1 cellular context compared by ENCODE assay signal in genomic region chr7:101165075-101165957, GRCh38.
TF ChIP-seq lines count a peak whose summit lies in the region.

TSS of gene VGF (minus strand) at chr7:101165569. CDS start at chr7:101164843, 726 bp downstream.

TF ChIP-seq in HepG2, 621 proteins besides CTCF, POLR2A, EP300 and RAD21 (continued from another document and continues in another):
- TF ChIP-seq ZZZ3 (CRISPR knock-in tag; IDR thresholded peaks at IDR 0.05; ENCODE audit: borderline replicate concordance) (0 out of 2 replicates have a peak, but pooled peaks have one; percentile 67), NCOA2 (CRISPR knock-in tag; IDR thresholded peaks at IDR 0.05) (peak; percentile 87), HMGXB3 (CRISPR knock-in tag; IDR thresholded peaks at IDR 0.05; ENCODE audit: borderline replicate concordance) (peak; percentile 97), ZNF782 (CRISPR knock-in tag; IDR thresholded peaks at IDR 0.05; ENCODE audit: borderline replicate concordance) (peak; percentile 99; the same call in 1 of the 2 replicates), ZNF709 (CRISPR knock-in tag; IDR thresholded peaks at IDR 0.05) (peak; percentile 96), ZBTB8A (CRISPR knock-in tag; IDR thresholded peaks at IDR 0.05; ENCODE audit: borderline replicate concordance, low read depth) (peak; percentile 37; the same call in 1 of the 2 replicates), ZHX2 (IDR thresholded peaks at IDR 0.05; ENCODE audit: low read depth) (no peak), ZHX2 (CRISPR knock-in tag; IDR thresholded peaks at IDR 0.05; ENCODE audit: borderline replicate concordance) (peak; percentile 99), KLF6 (CRISPR knock-in tag; IDR thresholded peaks at IDR 0.05) (peak; percentile 100), CBX1 (IDR thresholded peaks at IDR 0.05; ENCODE audit: low read depth) (no peak), FOXA1 (IDR thresholded peaks at IDR 0.05) (no peak), FOXA1 (CRISPR knock-in tag; IDR thresholded peaks at IDR 0.05) (no peak; the same call in 1 of the 2 replicates), ZNF891 (CRISPR knock-in tag; IDR thresholded peaks at IDR 0.05) (peak; percentile 90), EED (CRISPR knock-in tag; IDR thresholded peaks at IDR 0.05) (peak; percentile 97; the same call in 1 of the 2 replicates), DRAP1 (CRISPR knock-in tag; IDR thresholded peaks at IDR 0.05) (peak; percentile 92), ZNF674 (CRISPR knock-in tag; IDR thresholded peaks at IDR 0.05; ENCODE audit: low read depth) (peak; percentile 96; the same call in 1 of the 2 replicates), ZNF747 (CRISPR knock-in tag; IDR thresholded peaks at IDR 0.05; ENCODE audit: borderline replicate concordance) (peak; percentile 98), ZNF260 (CRISPR knock-in tag; IDR thresholded peaks at IDR 0.05; ENCODE audit: borderline replicate concordance, low read depth) (no peak), FIP1L1 (IDR thresholded peaks at IDR 0.05; ENCODE audit: borderline replicate concordance, insufficient read depth, low read depth, low read length) (no peak), FOXA3 (CRISPR knock-in tag; IDR thresholded peaks at IDR 0.05) (peak; percentile 79), ZMYM4 (CRISPR knock-in tag; IDR thresholded peaks at IDR 0.05) (peak; percentile 95), ARID4A (CRISPR knock-in tag; IDR thresholded peaks at IDR 0.05; ENCODE audit: borderline replicate concordance) (peak; percentile 97), ZNF484 (CRISPR knock-in tag; IDR thresholded peaks at IDR 0.05; ENCODE audit: borderline replicate concordance, low read depth) (peak; percentile 93; the same call in 1 of the 2 replicates), ZBTB1 (CRISPR knock-in tag; IDR thresholded peaks at IDR 0.05; ENCODE audit: borderline replicate concordance) (peak; percentile 84; the same call in 1 of the 2 replicates), ZNF430 (CRISPR knock-in tag; IDR thresholded peaks at IDR 0.05) (peak; percentile 99), STAT5B (CRISPR knock-in tag; IDR thresholded peaks at IDR 0.05) (peak; percentile 97), ZNF496 (CRISPR knock-in tag; IDR thresholded peaks at IDR 0.05; ENCODE audit: insufficient replicate concordance) (no peak), SMARCE1 (IDR thresholded peaks at IDR 0.05; ENCODE audit: borderline replicate concordance) (no peak), PHB2 (IDR thresholded peaks at IDR 0.05; ENCODE audit: partially characterized antibody) (no peak), SMYD3 (CRISPR knock-in tag; IDR thresholded peaks at IDR 0.05) (peak; percentile 97; the same call in 1 of the 2 replicates), AKAP8 (CRISPR knock-in tag; IDR thresholded peaks at IDR 0.05) (peak; percentile 96), EZH2 (conservative IDR thresholded peaks at IDR 0.05; ENCODE audit: low read depth, low read length) (no peak), NAIF1 (CRISPR knock-in tag; IDR thresholded peaks at IDR 0.05; ENCODE audit: borderline replicate concordance) (peak; percentile 84; the same call in 1 of the 2 replicates), ZNF3 (CRISPR knock-in tag; IDR thresholded peaks at IDR 0.05) (no peak), ZNF382 (CRISPR knock-in tag; IDR thresholded peaks at IDR 0.05; ENCODE audit: borderline replicate concordance) (no peak), ZBTB39 (CRISPR knock-in tag; IDR thresholded peaks at IDR 0.05) (peak; percentile 79; the same call in 1 of the 2 replicates), DNMT1 (CRISPR knock-in tag; IDR thresholded peaks at IDR 0.05) (peak; percentile 96), NFE2L1 (CRISPR knock-in tag; IDR thresholded peaks at IDR 0.05; ENCODE audit: borderline replicate concordance) (no peak; the same call in 1 of the 2 replicates), POGK (CRISPR knock-in tag; conservative IDR thresholded peaks at IDR 0.05) (peak; percentile 97), NFKBIZ (CRISPR knock-in tag; IDR thresholded peaks at IDR 0.05) (peak; percentile 99), IKZF5 (CRISPR knock-in tag; IDR thresholded peaks at IDR 0.05) (peak; percentile 97), NFE2 (CRISPR knock-in tag; IDR thresholded peaks at IDR 0.05) (no peak), NR2F6 (IDR thresholded peaks at IDR 0.05) (no peak), NR2F6 (CRISPR knock-in tag; IDR thresholded peaks at IDR 0.05) (peak; percentile 67), ZNF768 (CRISPR knock-in tag; IDR thresholded peaks at IDR 0.05) (peak; percentile 86), ZNF468 (CRISPR knock-in tag; IDR thresholded peaks at IDR 0.05) (peak; percentile 97)
